8 cellular contexts compared by ENCODE assay signal in genomic region chr19:44164673-44165512, GRCh38. TPM values are rescaled to one million over a fixed set of nuclear protein-coding genes. Genes with fewer than 3 reads are reported as not detected.
DNase-seq lines count a peak whose midpoint lies in the region; ATAC-seq and TF ChIP-seq lines count a peak whose summit lies in the region.

ZNF226 (plus strand) TSS chr19:44165100; CDS start chr19:44170081, 4,981 bp downstream.

- H3K27me3 ChIP-seq in BLaER1 (no peaks in the 10 kb centered on the region), duodenal mucosa (ENCODE audit: control insufficient read depth in 1 of 2, insufficient read depth in 2 of 2, low read length in 2 of 2) (no peaks in the 10 kb centered on the region), right lobe of liver (no peaks in the 10 kb centered on the region)

- intact Hi-C loops in right lobe of liver (cut with DNase I), result no loop called here

- H3K9me3 ChIP-seq in BLaER1 (no peaks in the 10 kb centered on the region), duodenal mucosa (ENCODE audit: control insufficient read depth in 1 of 2, low read length in 2 of 2) (peaks cover 29 to 41% of the 10 kb centered on the region in 2 donors), right lobe of liver (peaks cover 0 to 8% (median 2%) of the 10 kb centered on the region in 4 donors)

- H4K20me1 ChIP-seq in BLaER1, result no peaks in the 10 kb centered on the region

- peaks cover 24% of the 10 kb centered on the region for H3K4me1 ChIP-seq in BLaER1
- peaks cover 6 to 8% of the 10 kb centered on the region in 2 donors for H3K4me1 ChIP-seq in duodenal mucosa (ENCODE audit: control insufficient read depth in 1 of 2, insufficient read depth in 2 of 2, low read length in 2 of 2)
- peaks cover 0 to 6% (median 3%) of the 10 kb centered on the region in 4 donors for H3K4me1 ChIP-seq in right lobe of liver

- H3K9ac ChIP-seq in BLaER1, result peak within 1 kb of the TSS; percentile 87
- peak within 1 kb of the TSS; percentile 79 to 81 for H3K9ac ChIP-seq in duodenal mucosa (ENCODE audit: low read depth in 1 of 2, low read length in 2 of 2)

- peaks cover 33% of the 10 kb centered on the region for H3K36me3 ChIP-seq in BLaER1
- H3K36me3 ChIP-seq in duodenal mucosa (ENCODE audit: control insufficient read depth in 1 of 2, insufficient read depth in 2 of 2, low read length in 2 of 2), result peaks cover 26 to 31% of the 10 kb centered on the region in 2 donors
- peaks cover 0 to 17% (median 7%) of the 10 kb centered on the region in 4 donors for H3K36me3 ChIP-seq in right lobe of liver

- H3K4me3 ChIP-seq in BLaER1, result peak within 1 kb of the TSS; percentile 76
- peak within 1 kb of the TSS; percentile 97 to 99 for H3K4me3 ChIP-seq in duodenal mucosa (ENCODE audit: low read depth in 1 of 2, low read length in 2 of 2)
- peak within 1 kb of the TSS; percentile 72 to 90 (median 83) for H3K4me3 ChIP-seq in right lobe of liver

- peak within 1 kb of the TSS; percentile 85 for H3K27ac ChIP-seq in BLaER1
- peak within 1 kb of the TSS; percentile 48 for H3K27ac ChIP-seq in duodenal mucosa (ENCODE audit: low read depth, low read length)
- peak within 1 kb of the TSS; percentile 36 to 62 (median 44) for H3K27ac ChIP-seq in right lobe of liver

- H3K4me2 ChIP-seq in BLaER1, result peak within 1 kb of the TSS; percentile 95

- peak; percentile 48 for TF ChIP-seq POLR2A in right lobe of liver (IDR thresholded peaks at IDR 0.05)

- ATAC-seq in GM19324 (IDR thresholded peaks at IDR 0.05; ENCODE audit: low FRiP score, unreplicated experiment), result peak; percentile 94
- peak; percentile 81 for ATAC-seq in HG03520 (IDR thresholded peaks at IDR 0.05; ENCODE audit: unreplicated experiment)
- peak; percentile 99 to 100 (median 99) for ATAC-seq in right lobe of liver

- under 1% methylated on average over 28 of the region's 32 CpGs for WGBS in right lobe of liver (ENCODE audit: insufficient coverage, low coverage, low lambda C conversion rate, missing lambda C conversion rate)

- DNase-seq in NCI-H748 treated with DMSO at 0.1 percent for 48 hours (lab: John Stamatoyannopoulos, UW) (peak; percentile 99), right lobe of liver (peak; percentile 82 to 95 (median 92))
- DNase-seq in activated CD4-positive, alpha-beta T cell treated with anti-CD3 and anti-CD28 coated beads, Interleukin-2, amount 50 U/mL, for 4 hours, result peak; percentile 75 to 76
- DNase-seq in stimulated activated CD4-positive, alpha-beta T cell treated with anti-CD3 and anti-CD28 coated beads, Interleukin-4, amount 100 ng/mL, for 4 hours, result peak; percentile 62 to 85

- no peak for TF ChIP-seq CTCF in right lobe of liver (IDR thresholded peaks at IDR 0.05)

RNA-seq across cellular contexts. Expression of gene ZNF226, which starts in this region (rescaled TPM):
- 10 to 100 TPM in 1 of 6 experiments, 1 to 10 TPM in 5; 5.2 to 10.7 (median 8.1) TPM for total RNA-seq in right lobe of liver

Comparison
In these comparisons a context has a peak if more than half of its experiments do, and no peak if none do; other contexts are left out.
1. Peak in every context shown above with its lines: DNase-seq, ATAC-seq, H3K4me3 ChIP-seq and H3K27ac ChIP-seq.